8 cellular contexts compared by ENCODE assay signal in genomic region chr10:48656928-48657327, GRCh38. TPM values are rescaled to one million over a fixed set of nuclear protein-coding genes. Genes with fewer than 3 reads are reported as not detected.
DNase-seq lines count a peak whose midpoint lies in the region; ATAC-seq and TF ChIP-seq lines count a peak whose summit lies in the region.

No MANE protein-coding gene starts in this region.

- DNase-seq in colonic mucosa (no peak), HuH-7.5 (ENCODE audit: low spot score) (no peak), NCI-H2171 treated with DMSO at 0.1 percent for 48 hours (lab: John Stamatoyannopoulos, UW) (no peak)
- no peak for DNase-seq in stimulated activated CD4-positive, alpha-beta T cell treated with anti-CD3 and anti-CD28 coated beads, Interleukin-4, amount 100 ng/mL, for 24 hours

- no peaks in the 10 kb centered on the region for H3K9me2 ChIP-seq in neural cell (ENCODE audit: insufficient read depth, low read length)

- TF ChIP-seq RAD21 in neural cell (conservative IDR thresholded peaks at IDR 0.05) = no peak

- H3K27ac ChIP-seq in BLaER1 (no peak overlapping the region), HUES6 (ENCODE audit: low read depth, low read length) (no peak overlapping the region), colonic mucosa (no peak overlapping the region), neural cell (ENCODE audit: low read length) (no peak overlapping the region)

- intact Hi-C loops in colonic mucosa (cut with DNase I) = loop anchor here (1.0 to 10.0 kb wide), 4 partner anchors 105 to 858 kb away; no protein-coding TSS in a partner anchor

- H3K9ac ChIP-seq in BLaER1 (no peak overlapping the region), HUES6 (ENCODE audit: low read length) (no peak overlapping the region), colonic mucosa (ENCODE audit: low read depth in 2 of 2, low read length in 2 of 2) (peak overlapping the region in 1 of 2 donors; percentile 14), neural cell (ENCODE audit: low read length) (no peak overlapping the region)

- H3F3A ChIP-seq in neural cell (ENCODE audit: insufficient read depth, low read length, poor library complexity, severe bottlenecking) = no peaks in the 10 kb centered on the region

- no peaks in the 10 kb centered on the region for H3K9me3 ChIP-seq in BLaER1
- no peaks in the 10 kb centered on the region for H3K9me3 ChIP-seq in HUES6 (ENCODE audit: control insufficient read depth, insufficient read depth, low read depth, low read length)
- no peaks in the 10 kb centered on the region for H3K9me3 ChIP-seq in colonic mucosa
- H3K9me3 ChIP-seq in neural cell (ENCODE audit: low read length) = no peaks in the 10 kb centered on the region

- peaks cover 24% of the 10 kb centered on the region for H3K4me1 ChIP-seq in BLaER1
- H3K4me1 ChIP-seq in HUES6 (ENCODE audit: control insufficient read depth, insufficient read depth, low read length) = peaks cover 12% of the 10 kb centered on the region
- H3K4me1 ChIP-seq in colonic mucosa = no peaks in the 10 kb centered on the region

- H3K27me3 ChIP-seq in BLaER1 = peaks cover 33% of the 10 kb centered on the region
- peaks cover 38% of the 10 kb centered on the region for H3K27me3 ChIP-seq in HUES6 (ENCODE audit: control insufficient read depth, insufficient read depth, low read length)
- no peaks in the 10 kb centered on the region for H3K27me3 ChIP-seq in colonic mucosa
- peaks cover 4% of the 10 kb centered on the region for H3K27me3 ChIP-seq in neural cell (ENCODE audit: insufficient read depth, low read depth, low read length)

- H2AFZ ChIP-seq in neural cell (ENCODE audit: low read depth, low read length) = no peak overlapping the region

- ATAC-seq in GM18858 (IDR thresholded peaks at IDR 0.05; ENCODE audit: unreplicated experiment) = no peak

- peak overlapping the region; percentile 96 for H3K4me2 ChIP-seq in BLaER1
- H3K4me2 ChIP-seq in neural cell (ENCODE audit: low read length) = no peak overlapping the region

- H3K36me3 ChIP-seq in BLaER1 = no peaks in the 10 kb centered on the region
- H3K36me3 ChIP-seq in HUES6 (ENCODE audit: control insufficient read depth, insufficient read depth, low read length) = no peaks in the 10 kb centered on the region
- H3K36me3 ChIP-seq in colonic mucosa = no peaks in the 10 kb centered on the region
- no peaks in the 10 kb centered on the region for H3K36me3 ChIP-seq in neural cell (ENCODE audit: insufficient read depth, low read length)

- H4K20me1 ChIP-seq in BLaER1 (peaks cover 13% of the 10 kb centered on the region; the same call in 1 of the 2 replicates), neural cell (ENCODE audit: insufficient read depth) (no peaks in the 10 kb centered on the region)

- H3K4me3 ChIP-seq in BLaER1 (0 out of 2 replicates have a peak overlapping the region, but pooled peaks have one; percentile 65), HUES6 (ENCODE audit: low read depth, low read length) (peak overlapping the region; percentile 47), colonic mucosa (peak overlapping the region; percentile 38), neural cell (ENCODE audit: low read length) (peak overlapping the region; percentile 54)

- TF ChIP-seq EP300 in neural cell (conservative IDR thresholded peaks at IDR 0.05; ENCODE audit: poor library complexity, severe bottlenecking) = no peak

- TF ChIP-seq CTCF in colonic mucosa (IDR thresholded peaks at IDR 0.05) (no peak), neural cell (IDR thresholded peaks at IDR 0.05; ENCODE audit: poor library complexity, severe bottlenecking) (no peak)

- no peaks in the 10 kb centered on the region for H3K79me2 ChIP-seq in neural cell (replicated peaks; ENCODE audit: insufficient read depth, low read length)

TF ChIP-seq in neural cell, 6 proteins besides CTCF, POLR2A, EP300 and RAD21:
- no peak for TF ChIP-seq TAF1 (IDR thresholded peaks at IDR 0.05; ENCODE audit: low read depth)
TF ChIP-seq in neural cell: peak in this region for 0.

RNA-seq across cellular contexts. Expression of gene WDFY4, which starts 27.7 kb away (rescaled TPM):
- total RNA-seq in colonic mucosa = 1 to 10 TPM; 1.5 to 1.6 TPM
- polyA plus RNA-seq in neural cell = not detected in 2 replicates
- not detected in 2 replicates for polyA minus RNA-seq in neural cell

RNA-seq across cellular contexts. Expression of gene ARHGAP22, which starts 52.1 kb away (rescaled TPM):
- total RNA-seq in colonic mucosa = 1 to 10 TPM in 1 of 2 donors, under 1 TPM in 1; 0.86 to 1.6 TPM
- polyA plus RNA-seq in neural cell = 0.15 and 0.70 TPM in 2 replicates
- 0.49 and 2.4 TPM in 2 replicates for polyA minus RNA-seq in neural cell
